19 cellular contexts compared by ENCODE assay signal in the genomic region with DNA sequence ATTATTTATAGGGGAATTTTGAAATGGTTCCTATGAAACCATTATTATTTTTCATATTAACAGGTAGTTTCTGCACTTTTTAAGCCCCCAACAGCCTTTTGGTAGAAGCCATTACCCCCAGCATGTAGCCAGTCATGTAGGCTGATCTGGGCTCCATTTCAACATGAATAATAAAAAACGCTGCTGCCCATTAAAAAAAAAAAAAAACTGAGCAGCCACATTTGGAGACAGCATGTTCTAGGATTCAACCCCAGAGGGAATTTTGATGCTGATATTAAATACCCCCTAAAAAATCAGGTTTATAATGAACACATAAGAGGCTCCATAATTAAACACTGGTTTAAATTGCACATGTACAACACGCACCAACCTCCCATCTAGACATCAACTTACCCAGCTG.
"Had no signal": no experiment of that assay in that cellular context is flagged by ENCODE, and none has a peak within 500 bp of the region (broad histone marks: within the 10 kb centered on the region; RNA-seq: fewer than 3 reads in every experiment).

No MANE protein-coding gene starts in this region.

- H3K27ac ChIP-seq: body of pancreas, left lung, thyroid gland had no signal

- H3K4me3 Mint-ChIP-seq: activated CD4-positive, alpha-beta T cell treated with anti-CD3 and anti-CD28 coated beads, Interleukin-2, amount 10 ng/mL, durations not matched to agents 24 days and 14 days; activated naive CD8-positive, alpha-beta T cell treated with anti-CD3 and anti-CD28 coated beads, Interleukin-2, amount 10 ng/mL, durations not matched to agents 7 days and 5 days; nephron had no signal

- DNase-seq: activated CD4-positive, alpha-beta T cell treated with anti-CD3 and anti-CD28 coated beads, Interleukin-2, amount 10 ng/mL, durations not matched to agents 24 days and 14 days; activated CD8-positive, alpha-beta memory T cell treated with anti-CD3 and anti-CD28 coated beads, Interleukin-2, amount 50 U/mL, for 4 hours; activated gamma-delta T cell; activated naive CD8-positive, alpha-beta T cell treated with anti-CD3 and anti-CD28 coated beads, Interleukin-2, amount 10 ng/mL, durations not matched to agents 7 days and 5 days; activated T-cell treated with anti-CD3 and anti-CD28 coated beads, Interleukin-2, amount 50 U/mL, for 48 hours; body of pancreas; dorsolateral prefrontal cortex; foreskin melanocyte; hypothalamus; left lung; mammary epithelial cell; midbrain; stimulated activated CD4-positive, alpha-beta T cell treated with anti-CD3 and anti-CD28 coated beads, Interleukin-12 subunit alpha, Interleukin-12 subunit beta, amount 100 ng/mL, for 4 hours; stimulated activated CD4-positive, alpha-beta T cell treated with anti-CD3 and anti-CD28 coated beads, Interleukin-1b, Interleukin-23, amount 100 ng/mL, for 48 hours; stimulated activated CD8-positive, alpha-beta memory T cell treated with anti-CD3 and anti-CD28 coated beads, Interleukin-4, amount 100 ng/mL, for 48 hours; stimulated activated naive CD4-positive, alpha-beta T cell treated with Interleukin-2 at 50 U/mL for 16 hours; T-helper 9 cell; thyroid gland had no signal

- H3K27me3 Mint-ChIP-seq: activated CD4-positive, alpha-beta T cell treated with anti-CD3 and anti-CD28 coated beads, Interleukin-2, amount 10 ng/mL, durations not matched to agents 24 days and 14 days; activated naive CD8-positive, alpha-beta T cell treated with anti-CD3 and anti-CD28 coated beads, Interleukin-2, amount 10 ng/mL, durations not matched to agents 7 days and 5 days had no signal

- H3K9me3 ChIP-seq: body of pancreas, left lung, thyroid gland had no signal

- H3K27me3 ChIP-seq: body of pancreas, dorsolateral prefrontal cortex, left lung, thyroid gland had no signal

- ATAC-seq: body of pancreas, left lung had no signal

- H3K27ac Mint-ChIP-seq: activated naive CD8-positive, alpha-beta T cell treated with anti-CD3 and anti-CD28 coated beads, Interleukin-2, amount 10 ng/mL, durations not matched to agents 7 days and 5 days; nephron had no signal

- H3K4me3 ChIP-seq: body of pancreas, dorsolateral prefrontal cortex, left lung, thyroid gland had no signal

- H3K9me3 Mint-ChIP-seq: nephron had no signal
